In genomic region chr2:218517434-218518206, GRCh38 we compare ENCODE assay signal across 10 cellular contexts. TPM values are rescaled to one million over a fixed set of nuclear protein-coding genes. Genes with fewer than 3 reads are reported as not detected.
A peak's percentile ranks its signal among the peaks of the same experiment; 100 is the strongest.
DNase-seq lines count a peak whose midpoint lies in the region; ATAC-seq, FAIRE-seq and TF ChIP-seq lines count a peak whose summit lies in the region.
"Had no signal": no experiment of that assay in that cellular context is flagged by ENCODE, and none has a peak within 500 bp of the region (broad histone marks: within the 10 kb centered on the region; RNA-seq: fewer than 3 reads in every experiment).

No MANE protein-coding gene starts in this region.

- no peaks in the 10 kb centered on the region for H3K27me3 Mint-ChIP-seq in activated CD8-positive, alpha-beta T cell treated with anti-CD3 and anti-CD28 coated beads for 36 hours

- CTCF ChIA-PET in HepG2 (lab: Yijun Ruan, JAX; ENCODE audit: low intra/inter-chr PET ratio, low total read pairs), result interaction anchor here (0.9 kb wide), 1 partner anchor 245 kb away, joined by 3 read pairs; no protein-coding TSS in a partner anchor
- CTCF ChIA-PET in activated CD8-positive, alpha-beta T cell treated with anti-CD3 and anti-CD28 coated beads for 36 hours (lab: Charles Lee), result interaction anchor here (0.9 to 1.8 kb wide), 12 partner anchors 10 to 154 kb away, joined by 3 to 7 read pairs (median 3); partner anchors contain the start of genes PLCD4, RNF25 and STK36

- peaks cover 27% of the 10 kb centered on the region for H3K79me2 ChIP-seq in HepG2 (ENCODE audit: insufficient read depth, low read length)

- POLR2A ChIA-PET in HepG2 (lab: Yijun Ruan, JAX), result no interaction called here
- POLR2A ChIA-PET in activated CD8-positive, alpha-beta T cell treated with anti-CD3 and anti-CD28 coated beads for 36 hours (lab: Charles Lee), result no interaction called here

- ATAC-seq in HepG2 (no peak), right lobe of liver (no peak), HG02884 (IDR thresholded peaks at IDR 0.05; ENCODE audit: unreplicated experiment) (peak; percentile 59)
- ATAC-seq in activated CD8-positive, alpha-beta T cell treated with anti-CD3 and anti-CD28 coated beads for 36 hours, result peak; percentile 53

- H3K27ac ChIP-seq in HepG2 (ENCODE audit: extremely low read length, insufficient read depth, low read length) (no peak overlapping the region), right lobe of liver (no peak overlapping the region), spleen (no peak overlapping the region)

- no peak overlapping the region for H2AFZ ChIP-seq in HepG2 (ENCODE audit: low read length)

- H3K27me3 ChIP-seq in HepG2 (ENCODE audit: control insufficient read depth in 1 of 2, insufficient read depth in 2 of 2, low read length in 2 of 2) (no peaks in the 10 kb centered on the region), right lobe of liver (no peaks in the 10 kb centered on the region), spleen (replicated peaks in 1 of 7) (no peaks in the 10 kb centered on the region)

- H4K20me1 ChIP-seq in HepG2 (ENCODE audit: insufficient read depth, low read length), result no peaks in the 10 kb centered on the region

- H3K4me3 ChIP-seq in HepG2 (replicated peaks in 1 of 3; ENCODE audit: insufficient read depth in 1 of 3, low read depth in 2 of 3, low read length in 3 of 3) (no peak overlapping the region), right lobe of liver (no peak overlapping the region), spleen (no peak overlapping the region)

- H3K27ac Mint-ChIP-seq in activated CD8-positive, alpha-beta T cell treated with anti-CD3 and anti-CD28 coated beads for 36 hours, result peak overlapping the region; percentile 68

- TF ChIP-seq EP300 in HepG2 (IDR thresholded peaks at IDR 0.05; ENCODE audit: low read depth in 2 of 2, low read length in 2 of 2) (no peak), HepG2 (CRISPR knock-in tag; IDR thresholded peaks at IDR 0.05; ENCODE audit: borderline replicate concordance) (no peak)

- H3K4me3 Mint-ChIP-seq in activated CD8-positive, alpha-beta T cell treated with anti-CD3 and anti-CD28 coated beads for 36 hours, result no peak overlapping the region
- H3K4me3 Mint-ChIP-seq: neural crest cell had no signal

- BruUV-seq in HepG2 (replicated peaks; lab: Mats Ljungman, UMichigan), result no TSS peak

- no peak overlapping the region for H3K9ac ChIP-seq in HepG2 (ENCODE audit: insufficient read depth, low read depth, low read length)

- no peak overlapping the region for H3K4me2 ChIP-seq in HepG2 (ENCODE audit: low read depth, low read length)

- no peak for TF ChIP-seq POLR2A in HepG2 (IDR thresholded peaks at IDR 0.05; ENCODE audit: insufficient read depth in 1 of 2, low read depth in 2 of 2, low read length in 2 of 2)
- TF ChIP-seq POLR2A in right lobe of liver (IDR thresholded peaks at IDR 0.05), result no peak
- no peak for TF ChIP-seq POLR2A in spleen (IDR thresholded peaks at IDR 0.05)

- FAIRE-seq in HepG2 (lab: Jason Lieb, UNC), result no peak

- no peaks in the 10 kb centered on the region for H3K9me3 Mint-ChIP-seq in activated CD8-positive, alpha-beta T cell treated with anti-CD3 and anti-CD28 coated beads for 36 hours

- H3K36me3 ChIP-seq in HepG2 (replicated peaks in 1 of 2; ENCODE audit: control insufficient read depth in 1 of 2, insufficient read depth in 2 of 2, low read length in 2 of 2), result peaks cover 8 to 41% of the 10 kb centered on the region in 2 experiments
- no peaks in the 10 kb centered on the region for H3K36me3 ChIP-seq in right lobe of liver
- peaks cover 0 to 41% (median 6%) of the 10 kb centered on the region in 6 donors for H3K36me3 ChIP-seq in spleen

- no peak for DNase-seq in HepG2 (ENCODE audit: low spot score)
- no peak for DNase-seq in right lobe of liver
- DNase-seq in activated CD8-positive, alpha-beta T cell treated with anti-CD3 and anti-CD28 coated beads for 36 hours, result peak; percentile 15
- DNase-seq in mucosa of gallbladder (ENCODE audit: low spot score), result no peak
- DNase-seq in SHP77 (lab: John Stamatoyannopoulos, UW), result no peak
- DNase-seq in A172 (ENCODE audit: low spot score), result no peak
- DNase-seq in spleen, result no peak
- DNase-seq: NCI-H2171 had no signal

- H3K4me1 ChIP-seq in HepG2 (ENCODE audit: insufficient read depth, low read length) (no peaks in the 10 kb centered on the region), right lobe of liver (no peaks in the 10 kb centered on the region), spleen (no peaks in the 10 kb centered on the region)

- in situ Hi-C loops in HepG2 (cut with HindIII; ENCODE audit: extremely low pct_ligation_motif_present, low pct_unique_long_range_greater_than_20kb), result no loop called here

- 93% methylated on average over 5 of the region's 5 CpGs for WGBS in HepG2 (ENCODE audit: low lambda C conversion rate)
- 87% methylated on average over 5 of the region's 5 CpGs for WGBS in right lobe of liver (ENCODE audit: insufficient coverage, low coverage, low lambda C conversion rate, missing lambda C conversion rate)
- WGBS in spleen, 5 donors, result 71 to 82% (median 76%) methylated on average over 5 of the region's 5 CpGs

- H3K4me1 Mint-ChIP-seq in activated CD8-positive, alpha-beta T cell treated with anti-CD3 and anti-CD28 coated beads for 36 hours (ENCODE audit: low read depth), result peaks cover 18% of the 10 kb centered on the region
- H3K4me1 Mint-ChIP-seq: neural crest cell had no signal

- TF ChIP-seq CTCF in HepG2 (CRISPR knock-in tag; IDR thresholded peaks at IDR 0.05), result no peak
- TF ChIP-seq CTCF in right lobe of liver (IDR thresholded peaks at IDR 0.05), result no peak
- TF ChIP-seq CTCF in activated CD8-positive, alpha-beta T cell treated with anti-CD3 and anti-CD28 coated beads for 36 hours (IDR thresholded peaks at IDR 0.05), result no peak
- TF ChIP-seq CTCF in spleen (IDR thresholded peaks at IDR 0.05 in 8 of 11, conservative IDR thresholded peaks at IDR 0.05 in 3 of 11), result no peak

- peaks cover 40% of the 10 kb centered on the region for H3K36me3 Mint-ChIP-seq in activated CD8-positive, alpha-beta T cell treated with anti-CD3 and anti-CD28 coated beads for 36 hours (ENCODE audit: low read depth)

- H3K9me3 ChIP-seq in HepG2 (ENCODE audit: low read length), result no peaks in the 10 kb centered on the region
- H3K9me3 ChIP-seq in right lobe of liver, result no peaks in the 10 kb centered on the region
- no peaks in the 10 kb centered on the region for H3K9me3 ChIP-seq in spleen

- no peak for TF ChIP-seq RAD21 in HepG2 (CRISPR knock-in tag; IDR thresholded peaks at IDR 0.05)

- intact Hi-C loops in HepG2 (cut with micrococcal nuclease; ENCODE audit: unreplicated experiment), result no loop called here
- intact Hi-C loops in right lobe of liver (cut with DNase I), result no loop called here
- intact Hi-C loops in activated CD8-positive, alpha-beta T cell treated with anti-CD3 and anti-CD28 coated beads for 36 hours (cut with micrococcal nuclease), result no loop called here
- intact Hi-C loops in spleen (cut with DNase I; ENCODE audit: low total_unique reads), result no loop called here

RNA-seq across cellular contexts. Expression of gene USP37, which starts 50.5 kb away (rescaled TPM):
- total RNA-seq in HepG2 (2016; rRNA removed; fragmentation: Illumina TruSeq; extraction: Trizol) (30.6 and 36.2 TPM in 2 replicates), right lobe of liver (1 to 10 TPM; 4.8 to 8.9 (median 6.7) TPM), mucosa of gallbladder (12.0 TPM), spleen (10 to 100 TPM; 13.0 to 19.2 (median 14.8) TPM)
- 20.5 and 21.3 TPM in 2 replicates for total RNA-seq in HepG2 (2016; cell fraction: cytosol; rRNA removed; fragmentation: Illumina TruSeq; extraction: Trizol; ENCODE audit: low read depth)
- total RNA-seq in HepG2 (2016; cell fraction: insoluble cytoplasmic fraction; rRNA removed; fragmentation: Illumina TruSeq; extraction: Trizol), result 28.6 and 34.8 TPM in 2 replicates
- total RNA-seq in HepG2 (2016; cell fraction: membrane; rRNA removed; fragmentation: Illumina TruSeq; extraction: Trizol), result 15.4 and 17.1 TPM in 2 replicates
- 31.4 and 32.1 TPM in 2 replicates for total RNA-seq in HepG2 (2016; cell fraction: nucleus; rRNA removed; fragmentation: Illumina TruSeq; extraction: Trizol)
- polyA plus RNA-seq in HepG2 (2011; rRNA removed) (6.5 and 6.6 TPM in 2 replicates), spleen (1 to 10 TPM; 1.8 to 2.7 (median 2.1) TPM)
- polyA plus RNA-seq in HepG2 (2011; cell fraction: cytosol; rRNA removed), result 2.2 and 3.7 TPM in 2 replicates
- polyA plus RNA-seq in HepG2 (2011; cell fraction: nucleus; rRNA removed), result 5.9 and 6.5 TPM in 2 replicates
- polyA plus RNA-seq in HepG2 (2012), result 8.9 and 9.8 TPM in 2 replicates
- 1.3 and 1.9 TPM in 2 replicates for polyA plus RNA-seq in HepG2 (2016; cell fraction: cytosol; fragmentation: Illumina TruSeq; extraction: Trizol; ENCODE audit: low read depth)
- 11.5 and 12.3 TPM in 2 replicates for polyA plus RNA-seq in HepG2 (2016; cell fraction: insoluble cytoplasmic fraction; fragmentation: Illumina TruSeq; extraction: Trizol; ENCODE audit: low read depth)
- polyA plus RNA-seq in HepG2 (2016; cell fraction: membrane; fragmentation: Illumina TruSeq; extraction: Trizol; ENCODE audit: low read depth), result 2.8 and 2.9 TPM in 2 replicates
- 18.1 and 19.2 TPM in 2 replicates for polyA plus RNA-seq in HepG2 (2016; cell fraction: nucleus; fragmentation: Illumina TruSeq; extraction: Trizol; ENCODE audit: insufficient read depth, low read depth)
- polyA minus RNA-seq in HepG2 (2011; rRNA and poly(A)+ RNA removed; ENCODE audit: low replicate concordance), result 9.1 and 9.8 TPM in 2 replicates
- polyA minus RNA-seq in HepG2 (2011; cell fraction: cytosol; rRNA and poly(A)+ RNA removed), result 18.1 and 20.4 TPM in 2 replicates
- 43.1 and 55.2 TPM in 2 replicates for polyA minus RNA-seq in HepG2 (2011; cell fraction: nucleus; rRNA and poly(A)+ RNA removed)
- 10 to 100 TPM; 51.7 to 53.2 TPM for total RNA-seq in activated CD8-positive, alpha-beta T cell treated with anti-CD3 and anti-CD28 coated beads for 36 hours
- total RNA-seq in A172 (2014; rRNA removed; shearing (Covaris generic)), result 15.8 and 19.1 TPM in 2 replicates

RNA-seq across cellular contexts. Expression of gene CNOT9, which starts 51.0 kb away (rescaled TPM):
- total RNA-seq in HepG2 (2016; rRNA removed; fragmentation: Illumina TruSeq; extraction: Trizol) (92.4 and 101 TPM in 2 replicates), right lobe of liver (10 to 100 TPM; 11.8 to 39.3 (median 19.2) TPM), mucosa of gallbladder (27.6 TPM), spleen (10 to 100 TPM; 40.4 to 61.6 (median 46.7) TPM)
- 20.1 and 22.8 TPM in 2 replicates for total RNA-seq in HepG2 (2016; cell fraction: cytosol; rRNA removed; fragmentation: Illumina TruSeq; extraction: Trizol; ENCODE audit: low read depth)
- 90.5 and 108 TPM in 2 replicates for total RNA-seq in HepG2 (2016; cell fraction: insoluble cytoplasmic fraction; rRNA removed; fragmentation: Illumina TruSeq; extraction: Trizol)
- 62.2 and 62.5 TPM in 2 replicates for total RNA-seq in HepG2 (2016; cell fraction: membrane; rRNA removed; fragmentation: Illumina TruSeq; extraction: Trizol)
- 88.2 and 95.4 TPM in 2 replicates for total RNA-seq in HepG2 (2016; cell fraction: nucleus; rRNA removed; fragmentation: Illumina TruSeq; extraction: Trizol)
- polyA plus RNA-seq in HepG2 (2011; rRNA removed) (71.0 and 82.6 TPM in 2 replicates), spleen (10 to 100 TPM; 18.8 to 23.4 (median 19.7) TPM)
- polyA plus RNA-seq in HepG2 (2011; cell fraction: cytosol; rRNA removed), result 49.8 and 55.3 TPM in 2 replicates
- polyA plus RNA-seq in HepG2 (2011; cell fraction: nucleus; rRNA removed), result 87.2 and 87.7 TPM in 2 replicates
- 33.2 and 42.6 TPM in 2 replicates for polyA plus RNA-seq in HepG2 (2012)
- polyA plus RNA-seq in HepG2 (2016; cell fraction: cytosol; fragmentation: Illumina TruSeq; extraction: Trizol; ENCODE audit: low read depth), result 11.3 and 14.7 TPM in 2 replicates
- polyA plus RNA-seq in HepG2 (2016; cell fraction: insoluble cytoplasmic fraction; fragmentation: Illumina TruSeq; extraction: Trizol; ENCODE audit: low read depth), result 92.0 and 94.6 TPM in 2 replicates
- polyA plus RNA-seq in HepG2 (2016; cell fraction: membrane; fragmentation: Illumina TruSeq; extraction: Trizol; ENCODE audit: low read depth), result 34.0 and 37.1 TPM in 2 replicates
- polyA plus RNA-seq in HepG2 (2016; cell fraction: nucleus; fragmentation: Illumina TruSeq; extraction: Trizol; ENCODE audit: insufficient read depth, low read depth), result 131 TPM in 2 replicates
- 120 and 128 TPM in 2 replicates for polyA minus RNA-seq in HepG2 (2011; rRNA and poly(A)+ RNA removed; ENCODE audit: low replicate concordance)
- polyA minus RNA-seq in HepG2 (2011; cell fraction: cytosol; rRNA and poly(A)+ RNA removed), result 63.2 and 66.3 TPM in 2 replicates
- 109 and 117 TPM in 2 replicates for polyA minus RNA-seq in HepG2 (2011; cell fraction: nucleus; rRNA and poly(A)+ RNA removed)
- total RNA-seq in activated CD8-positive, alpha-beta T cell treated with anti-CD3 and anti-CD28 coated beads for 36 hours, result 100 to 1,000 TPM; 106 to 119 TPM
- total RNA-seq in A172 (2014; rRNA removed; shearing (Covaris generic)), result 99.4 and 114 TPM in 2 replicates

Comparison
In these comparisons a context has a peak if more than half of its experiments do, and no peak if none do; other contexts are left out.
1. ATAC-seq: peak in HG02884 (single experiment) and activated CD8-positive, alpha-beta T cell treated with anti-CD3 and anti-CD28 coated beads for 36 hours (single experiment); none in HepG2 (single experiment) and right lobe of liver (0 of 4).